In genomic region chr1:236489710-236490377, GRCh38 we compare ENCODE assay signal across 8 cellular contexts. TPM values are rescaled to one million over a fixed set of nuclear protein-coding genes. Genes with fewer than 3 reads are reported as not detected.
A peak's percentile ranks its signal among the peaks of the same experiment; 100 is the strongest.
DNase-seq lines count a peak whose midpoint lies in the region; ATAC-seq and TF ChIP-seq lines count a peak whose summit lies in the region.

No MANE protein-coding gene starts in this region.

- no peak overlapping the region for H2BK120ac ChIP-seq in neuronal stem cell (ENCODE audit: low read depth, low read length)

- H3K4me2 ChIP-seq in Karpas-422 (ENCODE audit: low read depth, low read length, poor library complexity, severe bottlenecking) (no peak overlapping the region), neuronal stem cell (ENCODE audit: insufficient read depth, low read length, poor library complexity, severe bottlenecking) (no peak overlapping the region)

- CTCF ChIA-PET in AG04450 (lab: Charles Lee) = interaction anchor here (0.5 to 2.3 kb wide), 11 partner anchors 11 to 386 kb away, joined by 3 to 12 read pairs (median 4); no protein-coding TSS in a partner anchor

- H2AFZ ChIP-seq in Karpas-422 (ENCODE audit: low read length) (no peak overlapping the region), neuronal stem cell (ENCODE audit: low read length) (no peak overlapping the region)

- H3K23ac ChIP-seq in neuronal stem cell (ENCODE audit: low read depth, low read length, poor library complexity) = no peak overlapping the region

- H3K9me3 ChIP-seq in AG04450 (ENCODE audit: control insufficient read depth, insufficient read depth, low read length) (no peaks in the 10 kb centered on the region), Karpas-422 (ENCODE audit: low read length) (no peaks in the 10 kb centered on the region), SK-N-MC (ENCODE audit: low read depth, low read length) (no peaks in the 10 kb centered on the region), neuronal stem cell (replicated peaks in 1 of 2; ENCODE audit: control insufficient read depth in 2 of 2, insufficient read depth in 1 of 2, low read depth in 1 of 2, low read length in 2 of 2) (no peaks in the 10 kb centered on the region)

- H3K4ac ChIP-seq in neuronal stem cell (ENCODE audit: low read length) = no peak overlapping the region

- no peaks in the 10 kb centered on the region for H3K27me3 ChIP-seq in AG04450 (ENCODE audit: control insufficient read depth, insufficient read depth, low read length)
- H3K27me3 ChIP-seq in Karpas-422 (ENCODE audit: low read length) = no peaks in the 10 kb centered on the region
- H3K27me3 ChIP-seq in neuronal stem cell (ENCODE audit: control insufficient read depth in 3 of 3, insufficient read depth in 3 of 3, low read depth in 1 of 3, low read length in 3 of 3) = no peaks in the 10 kb centered on the region

- H3K36me3 ChIP-seq in Karpas-422 (ENCODE audit: insufficient read depth, low read length) (no peaks in the 10 kb centered on the region), SK-N-MC (ENCODE audit: insufficient read depth, low read length) (no peaks in the 10 kb centered on the region), neuronal stem cell (replicated peaks in 1 of 2; ENCODE audit: control insufficient read depth in 2 of 2, insufficient read depth in 2 of 2, low read length in 2 of 2) (no peaks in the 10 kb centered on the region)

- no CpG with 5 or more reads among the region's 11 CpGs for WGBS in neuronal stem cell (ENCODE audit: extremely low coverage in 2 of 2, insufficient read length in 2 of 2, insufficient replicate concordance in 1 of 2), 2 donors

- POLR2A ChIA-PET in AG04450 (lab: Yijun Ruan, JAX) = no interaction called here

- H3K79me1 ChIP-seq in neuronal stem cell (ENCODE audit: low read depth, low read length) = no peaks in the 10 kb centered on the region

- TF ChIP-seq CTCF in AG04450 (IDR thresholded peaks at IDR 0.05; ENCODE audit: low read depth, low read length) (peak; percentile 52), GM10266 (IDR thresholded peaks at IDR 0.05; ENCODE audit: control insufficient read depth, insufficient read depth, low read depth, missing control alignments) (peak; percentile 47)

- H2AK5ac ChIP-seq in neuronal stem cell (ENCODE audit: low read depth, low read length) = no peak overlapping the region

- H3K18ac ChIP-seq in neuronal stem cell (ENCODE audit: low read length) = no peak overlapping the region

- DNase-seq in AG04450 (ENCODE audit: low read depth, low spot score) (no peak), GM10266 (ENCODE audit: extremely low spot score) (peak; percentile 51), Karpas-422 (peak; percentile 71), SK-N-MC (ENCODE audit: low read depth, low spot score) (peak; percentile 53), fibroblast of gingiva (ENCODE audit: low read depth) (peak; percentile 37), neuronal stem cell (ENCODE audit: low spot score) (peak; percentile 51)
- no peak for DNase-seq in activated CD8-positive, alpha-beta memory T cell treated with anti-CD3 and anti-CD28 coated beads, Interleukin-2, amount 50 U/mL, for 48 hours

- no peak overlapping the region for H2BK15ac ChIP-seq in neuronal stem cell (ENCODE audit: low read length)

- H4K8ac ChIP-seq in neuronal stem cell (ENCODE audit: low read depth, low read length) = no peak overlapping the region

- H3K9ac ChIP-seq in Karpas-422 (ENCODE audit: low read length) (no peak overlapping the region), SK-N-MC (ENCODE audit: insufficient read length) (peak overlapping the region; percentile 11), neuronal stem cell (ENCODE audit: low read depth, low read length, poor library complexity) (no peak overlapping the region)

- no peaks in the 10 kb centered on the region for H3K79me2 ChIP-seq in Karpas-422 (ENCODE audit: low read length)

- no peak overlapping the region for H3K14ac ChIP-seq in neuronal stem cell (ENCODE audit: low read length)

- H2BK12ac ChIP-seq in neuronal stem cell (ENCODE audit: low read length) = no peak overlapping the region

- ATAC-seq in HG03520 (IDR thresholded peaks at IDR 0.05; ENCODE audit: unreplicated experiment) = no peak

- H2BK5ac ChIP-seq in neuronal stem cell (ENCODE audit: low read length) = no peak overlapping the region

- H4K20me1 ChIP-seq in Karpas-422 (ENCODE audit: insufficient read depth, low read depth, low read length) = no peaks in the 10 kb centered on the region

- H3K27ac ChIP-seq in AG04450 (ENCODE audit: low read depth, low read length) = no peak overlapping the region
- no peak overlapping the region for H3K27ac ChIP-seq in Karpas-422 (ENCODE audit: low read length)
- H3K27ac ChIP-seq in SK-N-MC = no peak overlapping the region
- H3K27ac ChIP-seq in neuronal stem cell (replicated peaks; ENCODE audit: low read length) = no peak overlapping the region

- H3K9me2 ChIP-seq in Karpas-422 (replicated peaks; ENCODE audit: insufficient read depth, low read length) = no peaks in the 10 kb centered on the region

- no peak overlapping the region for H4K91ac ChIP-seq in neuronal stem cell (ENCODE audit: low read depth, low read length, poor library complexity)

- H3K4me3 ChIP-seq in AG04450 (ENCODE audit: low read depth, low read length) (no peak overlapping the region), Karpas-422 (ENCODE audit: low read length) (no peak overlapping the region), SK-N-MC (0 out of 2 replicates have a peak overlapping the region, but pooled peaks have one; percentile 48), neuronal stem cell (ENCODE audit: low read length in 2 of 2) (no peak overlapping the region)

- no peaks in the 10 kb centered on the region for H3K4me1 ChIP-seq in Karpas-422 (ENCODE audit: low read length)
- H3K4me1 ChIP-seq in neuronal stem cell (ENCODE audit: control insufficient read depth in 2 of 2, insufficient read depth in 1 of 2, low read depth in 1 of 2, low read length in 2 of 2) = peaks cover 0 to 6% of the 10 kb centered on the region in 2 donors

RNA-seq across cellular contexts. Expression of gene LGALS8, which starts 33.9 kb away (rescaled TPM):
- polyA plus RNA-seq in AG04450 (2011; rRNA removed) = 64.8 and 82.4 TPM in 2 replicates
- polyA minus RNA-seq in AG04450 (2011; rRNA and poly(A)+ RNA removed) = 51.0 and 57.8 TPM in 2 replicates
- total RNA-seq in Karpas-422 (2014; rRNA removed; shearing (Covaris generic); ENCODE audit: low replicate concordance) = 7.9 and 21.4 TPM in 2 replicates
- 11.2 TPM for polyA plus RNA-seq in neuronal stem cell (2013, experiment 1 of 2)
- polyA plus RNA-seq in neuronal stem cell (2013, experiment 2 of 2) = 11.6 TPM

Comparison
In these comparisons a context has a peak if more than half of its experiments do, and no peak if none do; other contexts are left out.
1. DNase-seq: peak in GM10266 (single experiment), Karpas-422 (single experiment), SK-N-MC (single experiment), fibroblast of gingiva (single experiment) and neuronal stem cell (single experiment); none in AG04450 (single experiment) and activated CD8-positive, alpha-beta memory T cell treated with anti-CD3 and anti-CD28 coated beads, Interleukin-2, amount 50 U/mL, for 48 hours (single experiment).